ENCODE assay signal across 9 cellular contexts in genomic region chr15:31353931-31354330, GRCh38. TPM values are rescaled to one million over a fixed set of nuclear protein-coding genes. Genes with fewer than 3 reads are reported as not detected.
DNase-seq lines count a peak whose midpoint lies in the region; ATAC-seq and TF ChIP-seq lines count a peak whose summit lies in the region.
"Had no signal": no experiment of that assay in that cellular context is flagged by ENCODE, and none has a peak within 500 bp of the region (broad histone marks: within the 10 kb centered on the region; RNA-seq: fewer than 3 reads in every experiment).

No MANE protein-coding gene starts in this region.

- peaks cover 98% of the 10 kb centered on the region for H3K4me1 Mint-ChIP-seq in activated naive CD4-positive, alpha-beta T cell treated with anti-CD3 and anti-CD28 coated beads for 36 hours (ENCODE audit: low read depth)
- H3K4me1 Mint-ChIP-seq in memory B cell (peaks cover 78% of the 10 kb centered on the region), glutamatergic neuron (ENCODE audit: low read depth, unreplicated experiment) (peaks cover 75% of the 10 kb centered on the region)

- intact Hi-C loops in activated naive CD4-positive, alpha-beta T cell treated with anti-CD3 and anti-CD28 coated beads for 36 hours (cut with micrococcal nuclease): no loop called here

- in situ Hi-C loops in brain microvascular endothelial cell (cut with HindIII; ENCODE audit: low pct_ligation_motif_present, low sequenced_read_pairs): no loop called here

- H3K27ac Mint-ChIP-seq in activated naive CD4-positive, alpha-beta T cell treated with anti-CD3 and anti-CD28 coated beads for 36 hours: peak overlapping the region; percentile 95
- H3K27ac Mint-ChIP-seq in memory B cell (peak overlapping the region; percentile 91), glutamatergic neuron (ENCODE audit: unreplicated experiment) (no peak overlapping the region)

- H3K36me3 ChIP-seq in brain microvascular endothelial cell (replicated peaks) (peaks cover under 1% of the 10 kb centered on the region), urinary bladder (ENCODE audit: insufficient read depth) (no peaks in the 10 kb centered on the region)

- TF ChIP-seq CTCF in brain microvascular endothelial cell (IDR thresholded peaks at IDR 0.05; ENCODE audit: low read depth, low read length, missing control alignments) (no peak), glutamatergic neuron (IDR thresholded peaks at IDR 0.05; ENCODE audit: partially characterized antibody, unreplicated experiment) (no peak)

- H3K36me3 Mint-ChIP-seq in activated naive CD4-positive, alpha-beta T cell treated with anti-CD3 and anti-CD28 coated beads for 36 hours (ENCODE audit: low read depth): peaks cover 43% of the 10 kb centered on the region
- H3K36me3 Mint-ChIP-seq in memory B cell: peaks cover 13% of the 10 kb centered on the region
- H3K36me3 Mint-ChIP-seq in glutamatergic neuron (ENCODE audit: unreplicated experiment): peaks cover 6% of the 10 kb centered on the region

- H3K4me3 ChIP-seq in brain microvascular endothelial cell (ENCODE audit: low read depth, low read length): no peak overlapping the region
- H3K4me3 ChIP-seq in urinary bladder (ENCODE audit: low read depth, low read length): no peak overlapping the region
- H3K4me3 ChIP-seq: K562 had no signal

- peaks cover 7% of the 10 kb centered on the region for H3K9me3 Mint-ChIP-seq in activated naive CD4-positive, alpha-beta T cell treated with anti-CD3 and anti-CD28 coated beads for 36 hours
- H3K9me3 Mint-ChIP-seq in memory B cell (no peaks in the 10 kb centered on the region), glutamatergic neuron (ENCODE audit: unreplicated experiment) (peaks cover 28% of the 10 kb centered on the region)

- no peak for DNase-seq in activated naive CD4-positive, alpha-beta T cell treated with anti-CD3 and anti-CD28 coated beads for 36 hours
- DNase-seq in activated naive CD4-positive, alpha-beta T cell treated with Interleukin-2 at 50 U/mL for 16 hours: no peak
- no peak for DNase-seq in brain microvascular endothelial cell
- DNase-seq in memory B cell (ENCODE audit: low spot score in 2 of 2): no peak
- no peak for DNase-seq in GF-D8 (lab: John Stamatoyannopoulos, UW)
- DNase-seq in glutamatergic neuron: no peak

- H3K27ac ChIP-seq in brain microvascular endothelial cell (peak overlapping the region; percentile 30), urinary bladder (ENCODE audit: low read depth) (peak overlapping the region; percentile 69)

- CTCF ChIA-PET in activated naive CD4-positive, alpha-beta T cell treated with anti-CD3 and anti-CD28 coated beads for 36 hours (lab: Charles Lee): interaction anchor here (0.8 to 3.2 kb wide), 4 partner anchors 12 to 143 kb away, joined by 3 to 19 read pairs (median 4); no protein-coding TSS in a partner anchor

- H3K27me3 ChIP-seq in brain microvascular endothelial cell (replicated peaks): no peaks in the 10 kb centered on the region

- 38% methylated on average over 4 of the region's 4 CpGs for WGBS in urinary bladder

- no peaks in the 10 kb centered on the region for H3K27me3 Mint-ChIP-seq in activated naive CD4-positive, alpha-beta T cell treated with anti-CD3 and anti-CD28 coated beads for 36 hours (ENCODE audit: low read depth)
- H3K27me3 Mint-ChIP-seq in memory B cell (no peaks in the 10 kb centered on the region), glutamatergic neuron (ENCODE audit: unreplicated experiment) (peaks cover 20% of the 10 kb centered on the region)

- peaks cover 2% of the 10 kb centered on the region for H3K4me1 ChIP-seq in urinary bladder (ENCODE audit: insufficient read depth)

- ATAC-seq in memory B cell (ENCODE audit: low read depth) (no peak), HG02970 (IDR thresholded peaks at IDR 0.05; ENCODE audit: low FRiP score, unreplicated experiment) (no peak)

- no peak overlapping the region for H3K4me3 Mint-ChIP-seq in activated naive CD4-positive, alpha-beta T cell treated with anti-CD3 and anti-CD28 coated beads for 36 hours
- H3K4me3 Mint-ChIP-seq in memory B cell (no peak overlapping the region), glutamatergic neuron (ENCODE audit: unreplicated experiment) (no peak overlapping the region)

RNA-seq across cellular contexts. Expression of gene KLF13, which starts 27.3 kb away (rescaled TPM):
- total RNA-seq in activated naive CD4-positive, alpha-beta T cell treated with anti-CD3 and anti-CD28 coated beads for 36 hours: 100 to 1,000 TPM; 115 to 121 TPM
- total RNA-seq in urinary bladder (24.3 TPM), glutamatergic neuron (ENCODE audit: unreplicated experiment) (141 TPM)
- polyA plus RNA-seq in urinary bladder: 65.0 TPM
